Comparison of ENCODE assay signal across 7 cellular contexts in the genomic region with DNA sequence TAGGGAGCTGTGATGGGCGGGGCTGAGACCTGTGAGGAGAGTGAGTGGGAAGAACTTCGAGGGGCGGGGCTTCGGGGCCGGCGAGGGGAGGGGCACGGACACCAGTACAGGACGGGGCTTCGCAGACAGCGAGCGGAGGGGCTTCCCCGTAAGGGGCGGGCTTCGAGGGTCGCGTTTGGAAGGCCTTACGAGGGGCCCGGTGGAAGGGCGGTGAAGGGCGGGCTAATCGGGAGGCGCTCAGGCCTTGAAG. TPM values are rescaled to one million over a fixed set of nuclear protein-coding genes. Genes with fewer than 3 reads are reported as not detected.
DNase-seq lines count a peak whose midpoint lies in the region; ATAC-seq, FAIRE-seq and TF ChIP-seq lines count a peak whose summit lies in the region.

No MANE protein-coding gene starts in this region.

- DNase-seq in NCI-H226 (peak; percentile 91), activated B cell treated with CpG ODN at 0.5 μM for 24 hours (peak; percentile 88), cardiac fibroblast (ENCODE audit: low read depth in 2 of 2) (peak; percentile 89 to 96), keratinocyte (ENCODE audit: low read depth, low spot score) (peak; percentile 80)
- peak; percentile 96 to 98 for DNase-seq in stimulated activated CD4-positive, alpha-beta T cell treated with anti-CD3 and anti-CD28 coated beads, Interleukin-15, amount 100 ng/mL, for 48 hours (ENCODE audit: low read depth in 2 of 2)

- H3K4me1 Mint-ChIP-seq in activated B cell treated with CpG ODN at 0.5 μM for 24 hours, result peaks cover 59% of the 10 kb centered on the region

- CTCF ChIA-PET in activated B cell treated with CpG ODN at 0.5 μM for 24 hours (lab: Charles Lee), result interaction anchor here (0.6 to 13.8 kb wide), 6 partner anchors 13 to 298 kb away, joined by 3 to 215 read pairs (median 3); a partner anchor contains a TSS

- POLR2A ChIA-PET in activated B cell treated with CpG ODN at 0.5 μM for 24 hours (lab: Charles Lee), result interaction anchor here (0.5 to 6.9 kb wide), 26 partner anchors 11 to 1596 kb away, joined by 3 to 308 read pairs (median 5); a partner anchor contains a TSS

- H3K9ac ChIP-seq in keratinocyte (ENCODE audit: control insufficient read depth, extremely low read depth, insufficient read depth, low read length), result peak overlapping the region; percentile 91

- peak overlapping the region; percentile 99 for H3K27ac Mint-ChIP-seq in activated B cell treated with CpG ODN at 0.5 μM for 24 hours

- FAIRE-seq in keratinocyte (lab: Jason Lieb, UNC), result no peak

- H3K79me2 ChIP-seq in keratinocyte (ENCODE audit: control insufficient read depth, insufficient read depth, low read length), result peaks cover 5% of the 10 kb centered on the region

- peaks cover 29% of the 10 kb centered on the region for H3K4me1 ChIP-seq in keratinocyte (ENCODE audit: control insufficient read depth, extremely low read depth, insufficient read depth, low read length)

- TF ChIP-seq POLR2A in GM18505 (IDR thresholded peaks at IDR 0.05; ENCODE audit: borderline replicate concordance, extremely low read depth, insufficient read depth, insufficient read length), result no peak

- H3K9me3 ChIP-seq in keratinocyte (ENCODE audit: control insufficient read depth, low read depth, low read length), result no peaks in the 10 kb centered on the region

- no peaks in the 10 kb centered on the region for H3K9me3 Mint-ChIP-seq in activated B cell treated with CpG ODN at 0.5 μM for 24 hours

- peak; percentile 47 for ATAC-seq in GM18505 (IDR thresholded peaks at IDR 0.05; ENCODE audit: unreplicated experiment)
- ATAC-seq in HG03097 (IDR thresholded peaks at IDR 0.05; ENCODE audit: low FRiP score, unreplicated experiment), result peak; percentile 43
- peak; percentile 65 for ATAC-seq in activated B cell treated with CpG ODN at 0.5 μM for 24 hours (ENCODE audit: low read depth)

- peaks cover 13% of the 10 kb centered on the region for H3K36me3 Mint-ChIP-seq in activated B cell treated with CpG ODN at 0.5 μM for 24 hours (ENCODE audit: low read depth)

- TF ChIP-seq CTCF in activated B cell treated with CpG ODN at 0.5 μM for 24 hours (IDR thresholded peaks at IDR 0.05), result no peak
- TF ChIP-seq CTCF in cardiac fibroblast (IDR thresholded peaks at IDR 0.05; ENCODE audit: low read depth, low read length), result no peak
- no peak for TF ChIP-seq CTCF in keratinocyte (optimal IDR thresholded peaks at IDR 0.05 in 1 of 3, IDR thresholded peaks at IDR 0.05 in 1 of 3, conservative IDR thresholded peaks at IDR 0.05 in 1 of 3; ENCODE audit: extremely low read depth in 1 of 3, insufficient read depth in 2 of 3, low read length in 3 of 3)

- intact Hi-C loops in activated B cell treated with CpG ODN at 0.5 μM for 24 hours (cut with micrococcal nuclease), result loop anchor here (1.0 to 5.0 kb wide), 8 partner anchors 12 to 393 kb away; a partner anchor contains a TSS

- H3K4me3 Mint-ChIP-seq in activated B cell treated with CpG ODN at 0.5 μM for 24 hours, result peak overlapping the region; percentile 94

- no peaks in the 10 kb centered on the region for H3K36me3 ChIP-seq in keratinocyte (ENCODE audit: control insufficient read depth in 2 of 2, extremely low read depth in 1 of 2, insufficient read depth in 2 of 2, low read length in 2 of 2)

- H3K27ac ChIP-seq in keratinocyte (ENCODE audit: control insufficient read depth, insufficient read depth, low read length), result peak overlapping the region; percentile 96

- peak overlapping the region; percentile 91 for H2AFZ ChIP-seq in keratinocyte (ENCODE audit: control insufficient read depth, low read length)

- no peaks in the 10 kb centered on the region for H3K9me1 ChIP-seq in keratinocyte (ENCODE audit: control insufficient read depth, extremely low read depth, insufficient read depth, low read length)

- H4K20me1 ChIP-seq in keratinocyte (ENCODE audit: control insufficient read depth, extremely low read depth, insufficient read depth, low read length), result no peaks in the 10 kb centered on the region

- dilution Hi-C loops in keratinocyte (cut with MboI; ENCODE audit: extremely low pct_ligation_motif_present, low sequenced_read_pairs), result no loop called here

- peak overlapping the region; percentile 96 for H3K4me2 ChIP-seq in keratinocyte (ENCODE audit: control insufficient read depth, extremely low read depth, insufficient read depth, low read depth, low read length)

- H3K4me3 ChIP-seq in cardiac fibroblast (replicated peaks in 1 of 2; ENCODE audit: low read depth in 2 of 2, low read length in 2 of 2), result peak overlapping the region; percentile 53 to 55
- peak overlapping the region; percentile 50 to 77 (median 68) for H3K4me3 ChIP-seq in keratinocyte (ENCODE audit: control insufficient read depth in 2 of 3, extremely low read depth in 1 of 3, insufficient read depth in 2 of 3, low read depth in 1 of 3, low read length in 3 of 3)

- no peaks in the 10 kb centered on the region for H3K27me3 ChIP-seq in keratinocyte (ENCODE audit: control insufficient read depth, extremely low read depth, insufficient read depth, low read length)

- no peaks in the 10 kb centered on the region for H3K27me3 Mint-ChIP-seq in activated B cell treated with CpG ODN at 0.5 μM for 24 hours

RNA-seq across cellular contexts. Expression of a gene that starts 4.1 kb away (rescaled TPM):
- 309 and 320 TPM in 2 replicates for total RNA-seq in activated B cell treated with CpG ODN at 0.5 μM for 24 hours
- polyA plus RNA-seq in keratinocyte, result 177 to 217 TPM (median 195 TPM) in 3 replicates
- 4.2 TPM for polyA plus RNA-seq in keratinocyte (2011; ENCODE audit: low read depth)
- 131 and 187 TPM in 2 replicates for polyA plus RNA-seq in keratinocyte (2011; cell fraction: cytosol; rRNA removed)
- polyA plus RNA-seq in keratinocyte (2011; cell fraction: nucleus; rRNA removed), result 94.4 and 112 TPM in 2 replicates
- polyA plus RNA-seq in keratinocyte (2012; ENCODE audit: low replicate concordance), result 15.0 and 317 TPM in 2 replicates
- 189 to 290 TPM (median 263 TPM) in 3 replicates for polyA minus RNA-seq in keratinocyte
- 167 TPM for polyA minus RNA-seq in keratinocyte (2011; cell fraction: cytosol; rRNA and poly(A)+ RNA removed)
- 45.9 and 46.7 TPM in 2 replicates for polyA minus RNA-seq in keratinocyte (2011; cell fraction: nucleus; rRNA and poly(A)+ RNA removed)

RNA-seq across cellular contexts. Expression of a gene that starts 42.4 kb away (rescaled TPM):
- total RNA-seq in activated B cell treated with CpG ODN at 0.5 μM for 24 hours, result 10.2 and 10.5 TPM in 2 replicates
- polyA plus RNA-seq in keratinocyte, result 2.5 to 2.9 TPM (median 2.7 TPM) in 3 replicates
- 0.89 TPM for polyA plus RNA-seq in keratinocyte (2011; ENCODE audit: low read depth)
- polyA plus RNA-seq in keratinocyte (2011; cell fraction: cytosol; rRNA removed), result 1.4 and 2.9 TPM in 2 replicates
- polyA plus RNA-seq in keratinocyte (2011; cell fraction: nucleus; rRNA removed), result 6.9 and 10.9 TPM in 2 replicates
- polyA plus RNA-seq in keratinocyte (2012; ENCODE audit: low replicate concordance), result 2.1 and 3.1 TPM in 2 replicates
- polyA minus RNA-seq in keratinocyte, result 1.7 to 6.5 TPM (median 3.1 TPM) in 3 replicates
- 5.8 TPM for polyA minus RNA-seq in keratinocyte (2011; cell fraction: cytosol; rRNA and poly(A)+ RNA removed)
- polyA minus RNA-seq in keratinocyte (2011; cell fraction: nucleus; rRNA and poly(A)+ RNA removed), result 1.4 and 2.3 TPM in 2 replicates

RNA-seq across cellular contexts. Expression of a gene that starts 42.9 kb away (rescaled TPM):
- not detected in 2 replicates for total RNA-seq in activated B cell treated with CpG ODN at 0.5 μM for 24 hours
- polyA plus RNA-seq in keratinocyte, result not detected in 3 replicates
- not detected for polyA plus RNA-seq in keratinocyte (2011; ENCODE audit: low read depth)
- not detected in 2 replicates for polyA plus RNA-seq in keratinocyte (2011; cell fraction: cytosol; rRNA removed)
- not detected in 2 replicates for polyA plus RNA-seq in keratinocyte (2011; cell fraction: nucleus; rRNA removed)
- not detected in 2 replicates for polyA plus RNA-seq in keratinocyte (2012; ENCODE audit: low replicate concordance)
- polyA minus RNA-seq in keratinocyte, result not detected in 3 replicates
- not detected for polyA minus RNA-seq in keratinocyte (2011; cell fraction: cytosol; rRNA and poly(A)+ RNA removed)
- not detected in 2 replicates for polyA minus RNA-seq in keratinocyte (2011; cell fraction: nucleus; rRNA and poly(A)+ RNA removed)

RNA-seq across cellular contexts. Expression of a gene that starts 51.4 kb away (rescaled TPM):
- total RNA-seq in activated B cell treated with CpG ODN at 0.5 μM for 24 hours, result 1.5 and 1.6 TPM in 2 replicates
- polyA plus RNA-seq in keratinocyte, result 0.23 to 0.45 TPM (median 0.27 TPM) in 3 replicates
- polyA plus RNA-seq in keratinocyte (2011; ENCODE audit: low read depth), result 0.55 TPM
- 0.23 and 0.40 TPM in 2 replicates for polyA plus RNA-seq in keratinocyte (2011; cell fraction: cytosol; rRNA removed)
- polyA plus RNA-seq in keratinocyte (2011; cell fraction: nucleus; rRNA removed), result 0.42 and 0.88 TPM in 2 replicates
- 0.44 and 0.65 TPM in 2 replicates for polyA plus RNA-seq in keratinocyte (2012; ENCODE audit: low replicate concordance)
- polyA minus RNA-seq in keratinocyte, result 0.36 to 0.51 TPM in 2 of 3 replicates, not detected in the other
- not detected for polyA minus RNA-seq in keratinocyte (2011; cell fraction: cytosol; rRNA and poly(A)+ RNA removed)
- polyA minus RNA-seq in keratinocyte (2011; cell fraction: nucleus; rRNA and poly(A)+ RNA removed), result 0.21 and 0.39 TPM in 2 replicates

Comparison
In these comparisons a context has a peak if more than half of its experiments do, and no peak if none do; other contexts are left out.
1. Peak in every context shown above with its lines: DNase-seq, ATAC-seq, H3K4me3 ChIP-seq and H3K27ac ChIP-seq.